Comparison of ENCODE assay signal across 11 cellular contexts in genomic region chr2:11904029-11904428, GRCh38.
DNase-seq lines count a peak whose midpoint lies in the region; ATAC-seq and TF ChIP-seq lines count a peak whose summit lies in the region.
"Had no signal": no experiment of that assay in that cellular context is flagged by ENCODE, and none has a peak within 500 bp of the region (broad histone marks: within the 10 kb centered on the region; RNA-seq: fewer than 3 reads in every experiment).

No MANE protein-coding gene starts in this region.

- H3K4me3 ChIP-seq in MM.1S (ENCODE audit: low read length) (no peak overlapping the region), gastroesophageal sphincter (no peak overlapping the region)
- H3K4me3 ChIP-seq: adrenal gland, right lobe of liver had no signal

- no peak overlapping the region for H3K9ac ChIP-seq in MM.1S (ENCODE audit: low read length)

- H2AFZ ChIP-seq in MM.1S (ENCODE audit: low read length): no peak overlapping the region

- no peaks in the 10 kb centered on the region for H3K9me2 ChIP-seq in MM.1S (replicated peaks; ENCODE audit: insufficient read depth, low read length)

- ATAC-seq in GM18502 (IDR thresholded peaks at IDR 0.05; ENCODE audit: poor library complexity, unreplicated experiment) (peak; percentile 81), HG02610 (IDR thresholded peaks at IDR 0.05; ENCODE audit: unreplicated experiment) (peak; percentile 83), GM21447 (IDR thresholded peaks at IDR 0.05; ENCODE audit: unreplicated experiment) (no peak), gastroesophageal sphincter (no peak)
- ATAC-seq: T-cell had no signal

- no peak overlapping the region for H3K4me2 ChIP-seq in MM.1S (ENCODE audit: low read depth, low read length)

- TF ChIP-seq CTCF in MM.1S (IDR thresholded peaks at IDR 0.05; ENCODE audit: low read length) (no peak), gastroesophageal sphincter (IDR thresholded peaks at IDR 0.05) (no peak)

- no peaks in the 10 kb centered on the region for H4K20me1 ChIP-seq in MM.1S (ENCODE audit: insufficient read depth, low read length)

- TF ChIP-seq POLR2A in gastroesophageal sphincter (IDR thresholded peaks at IDR 0.05): no peak

- no peaks in the 10 kb centered on the region for H3K9me3 ChIP-seq in MM.1S (replicated peaks; ENCODE audit: insufficient read depth, low read length)
- H3K9me3 ChIP-seq in gastroesophageal sphincter: peaks cover 0 to 7% (median 0%) of the 10 kb centered on the region in 3 donors
- H3K9me3 ChIP-seq: adrenal gland, right lobe of liver had no signal

- DNase-seq in NOMO-1 treated with dmso at 0.1 percent for 144 hours (lab: John Stamatoyannopoulos, UW; ENCODE audit: unreplicated experiment): peak; percentile 61
- DNase-seq in iPS-NIHi7 (ENCODE audit: extremely low spot score): peak; percentile 27
- no peak for DNase-seq in MM.1S
- DNase-seq in putamen (ENCODE audit: low spot score): no peak
- DNase-seq: right lobe of liver had no signal

- no peaks in the 10 kb centered on the region for H3K36me3 ChIP-seq in MM.1S (replicated peaks; ENCODE audit: insufficient read depth, low read length)
- no peaks in the 10 kb centered on the region for H3K36me3 ChIP-seq in gastroesophageal sphincter
- H3K36me3 ChIP-seq: adrenal gland, right lobe of liver had no signal

- 60 to 86% methylated on average over 2 of the region's 5 CpGs for WGBS in gastroesophageal sphincter (ENCODE audit: low coverage in 1 of 2), 2 donors

- no peaks in the 10 kb centered on the region for H3F3A ChIP-seq in MM.1S (ENCODE audit: insufficient read depth, low read length)

- no peak overlapping the region for H3K27ac ChIP-seq in MM.1S (ENCODE audit: low read length)
- no peak overlapping the region for H3K27ac ChIP-seq in gastroesophageal sphincter
- H3K27ac ChIP-seq: adrenal gland, right lobe of liver had no signal

- TF ChIP-seq EP300 in gastroesophageal sphincter (IDR thresholded peaks at IDR 0.05): no peak

- no peaks in the 10 kb centered on the region for H3K27me3 ChIP-seq in MM.1S (replicated peaks; ENCODE audit: insufficient read depth, low read length)
- H3K27me3 ChIP-seq in gastroesophageal sphincter: no peaks in the 10 kb centered on the region
- H3K27me3 ChIP-seq: adrenal gland, right lobe of liver had no signal

- no peaks in the 10 kb centered on the region for H3K79me2 ChIP-seq in MM.1S (ENCODE audit: low read length)

- H3K4me1 ChIP-seq in MM.1S (ENCODE audit: low read length) (no peaks in the 10 kb centered on the region), gastroesophageal sphincter (no peaks in the 10 kb centered on the region)
- H3K4me1 ChIP-seq: adrenal gland, right lobe of liver had no signal

Comparison
In these comparisons a context has a peak if more than half of its experiments do, and no peak if none do; other contexts are left out.
1. ATAC-seq: peak in GM18502 (single experiment) and HG02610 (single experiment); none in GM21447 (single experiment) and gastroesophageal sphincter (single experiment).
2. DNase-seq: peak in NOMO-1 treated with dmso at 0.1 percent for 144 hours (single experiment) and iPS-NIHi7 (single experiment); none in MM.1S (single experiment) and putamen (single experiment).